In the genomic region with DNA sequence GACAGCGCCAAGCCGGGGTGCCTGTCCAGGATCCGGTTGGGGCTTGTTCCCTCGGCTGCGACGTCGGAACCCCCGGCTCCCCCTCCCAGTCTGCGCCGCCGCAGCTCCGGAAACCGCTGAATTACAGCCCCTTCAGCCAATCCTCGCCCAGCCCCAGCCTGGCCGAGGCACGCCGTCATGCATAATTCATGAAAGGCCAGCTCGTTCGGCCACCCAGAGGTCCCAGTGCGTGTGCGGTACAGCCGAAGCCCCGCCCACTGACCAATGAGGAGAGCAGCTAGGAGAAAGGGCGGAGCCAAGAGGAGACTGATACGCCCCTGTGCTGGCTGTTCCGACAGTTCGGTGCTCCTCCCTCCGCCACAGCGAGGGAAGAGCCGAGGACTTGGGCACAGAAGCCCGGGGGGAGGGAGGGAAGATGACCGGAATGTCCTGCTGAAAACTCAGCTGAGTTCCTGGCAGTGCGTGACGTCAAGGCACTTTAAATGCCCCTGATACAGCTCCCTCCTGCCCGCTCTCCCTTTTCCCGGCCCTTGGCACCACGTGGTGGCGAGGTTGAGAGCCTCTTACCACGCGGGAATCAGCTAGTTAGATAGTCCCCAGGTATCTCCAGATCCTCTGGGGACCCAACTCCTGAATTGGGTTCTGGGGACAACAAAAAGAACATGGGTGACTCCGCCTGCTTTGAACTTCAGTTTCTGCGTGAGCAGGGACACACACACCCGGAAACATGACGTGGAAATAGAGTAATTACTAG, we compare ENCODE assay signal across 8 cellular contexts. TPM values are rescaled to one million over a fixed set of nuclear protein-coding genes. Genes with fewer than 3 reads are reported as not detected.
DNase-seq lines count a peak whose midpoint lies in the region; ATAC-seq and TF ChIP-seq lines count a peak whose summit lies in the region.

Gene STAT3 (minus strand): TSS at position 62 of the 754 bp plus-strand sequence. CDS start 39,926 bp downstream, outside the sequence.

- H3K36me3 ChIP-seq in left ventricle myocardium inferior, result peaks cover 4% of the 10 kb centered on the region

- no peaks in the 10 kb centered on the region for H3K9me3 ChIP-seq in left ventricle myocardium inferior (replicated peaks)

- peak; percentile 81 for TF ChIP-seq POLR2A in GM15510 (IDR thresholded peaks at IDR 0.05; ENCODE audit: borderline replicate concordance, extremely low read depth, insufficient read length)

- intact Hi-C loops in left ventricle myocardium inferior (cut with micrococcal nuclease), result no loop called here

- peak within 1 kb of the TSS; percentile 93 for H3K4me3 Mint-ChIP-seq in progenitor cell of endocrine pancreas (ENCODE audit: low read depth)

- H3K4me3 ChIP-seq in left ventricle myocardium inferior, result peak within 1 kb of the TSS; percentile 81

- H3K4me1 Mint-ChIP-seq in progenitor cell of endocrine pancreas (ENCODE audit: low read depth), result peaks cover 25% of the 10 kb centered on the region

- ATAC-seq in HG02885 (IDR thresholded peaks at IDR 0.05; ENCODE audit: poor library complexity, unreplicated experiment), result peak; percentile 91

- TF ChIP-seq CTCF in left ventricle myocardium inferior (IDR thresholded peaks at IDR 0.05; ENCODE audit: borderline replicate concordance) (no peak), progenitor cell of endocrine pancreas (IDR thresholded peaks at IDR 0.05; ENCODE audit: unreplicated experiment) (no peak)

- H3K27me3 Mint-ChIP-seq in progenitor cell of endocrine pancreas, result peaks cover 6% of the 10 kb centered on the region

- H3K27ac Mint-ChIP-seq in progenitor cell of endocrine pancreas, result peak within 1 kb of the TSS; percentile 97

- H3K27me3 ChIP-seq in left ventricle myocardium inferior (ENCODE audit: low read depth), result no peaks in the 10 kb centered on the region

- DNase-seq in NCI-H1694 treated with DMSO at 0.1 percent for 48 hours (lab: John Stamatoyannopoulos, UW) (peak; percentile 99), T-helper 2 cell (peak; percentile 100), left ventricle myocardium inferior (peak; percentile 100), progenitor cell of endocrine pancreas (ENCODE audit: low spot score, unreplicated experiment) (peak; percentile 100), ureter (ENCODE audit: low spot score) (peak; percentile 100)

- no peaks in the 10 kb centered on the region for H3K9me3 Mint-ChIP-seq in progenitor cell of endocrine pancreas (ENCODE audit: low read depth)

- peaks cover 57% of the 10 kb centered on the region for H3K4me1 ChIP-seq in left ventricle myocardium inferior

- H3K27ac ChIP-seq in angular gyrus (ENCODE audit: low read depth, low read length) (peak within 1 kb of the TSS; percentile 79), left ventricle myocardium inferior (replicated peaks) (peak within 1 kb of the TSS; percentile 97)

- no peaks in the 10 kb centered on the region for H3K36me3 Mint-ChIP-seq in progenitor cell of endocrine pancreas (ENCODE audit: insufficient read depth)

RNA-seq across cellular contexts. Expression of gene STAT3, which starts in this region (rescaled TPM):
- total RNA-seq in left ventricle myocardium inferior, result 116 TPM
- 41.2 and 42.2 TPM in 2 replicates for total RNA-seq in progenitor cell of endocrine pancreas
- 295 TPM for total RNA-seq in ureter

Comparison
In these comparisons a context has a peak if more than half of its experiments do, and no peak if none do; other contexts are left out.
1. Peak in every context shown above with its lines: DNase-seq, ATAC-seq, H3K4me3 ChIP-seq and H3K27ac ChIP-seq.